8 cellular contexts compared by ENCODE assay signal in genomic region chr9:129496187-129497063, GRCh38.
A peak's percentile ranks its signal among the peaks of the same experiment; 100 is the strongest.
DNase-seq lines count a peak whose midpoint lies in the region; ATAC-seq and TF ChIP-seq lines count a peak whose summit lies in the region.

No MANE protein-coding gene starts in this region.

- H3K9ac ChIP-seq in iPS-15b (ENCODE audit: low read depth, low read length), result peak overlapping the region; percentile 54

- no peaks in the 10 kb centered on the region for H3K9me3 ChIP-seq in iPS-15b (ENCODE audit: control insufficient read depth, insufficient read depth, low read length)

- H3K36me3 ChIP-seq in iPS-15b (ENCODE audit: control insufficient read depth, insufficient read depth, low read length), result no peaks in the 10 kb centered on the region

- peak; percentile 93 for DNase-seq in GM03348 (ENCODE audit: low spot score)
- DNase-seq in NCI-H1694 treated with DMSO at 0.1 percent for 48 hours (lab: John Stamatoyannopoulos, UW), result peak; percentile 83
- peak; percentile 93 for DNase-seq in brain pericyte (ENCODE audit: low read depth, low spot score)
- DNase-seq in sciatic nerve (ENCODE audit: low spot score), result peak; percentile 98
- DNase-seq in NCI-H146 (lab: John Stamatoyannopoulos, UW), result no peak

- H3K4me1 ChIP-seq in iPS-15b (ENCODE audit: control insufficient read depth, insufficient read depth, low read length), result peaks cover 19% of the 10 kb centered on the region

- H3K4me3 ChIP-seq in iPS-15b (ENCODE audit: low read depth, low read length), result peak overlapping the region; percentile 73

- peak overlapping the region; percentile 87 for H3K27ac ChIP-seq in VCaP

- no peak for TF ChIP-seq CTCF in VCaP (conservative IDR thresholded peaks at IDR 0.05)

- intact Hi-C loops in sciatic nerve (cut with DNase I), result loop anchor here (10.0 kb wide), 1 partner anchor 108 kb away; no protein-coding TSS in a partner anchor

- peaks cover 20% of the 10 kb centered on the region for H3K27me3 ChIP-seq in iPS-15b (ENCODE audit: control insufficient read depth, insufficient read depth, low read length)

- ATAC-seq in sciatic nerve (peak; percentile 84), HG03139 (IDR thresholded peaks at IDR 0.05; ENCODE audit: unreplicated experiment) (no peak)
